ENCODE assay signal across 4 cellular contexts in the genomic region with DNA sequence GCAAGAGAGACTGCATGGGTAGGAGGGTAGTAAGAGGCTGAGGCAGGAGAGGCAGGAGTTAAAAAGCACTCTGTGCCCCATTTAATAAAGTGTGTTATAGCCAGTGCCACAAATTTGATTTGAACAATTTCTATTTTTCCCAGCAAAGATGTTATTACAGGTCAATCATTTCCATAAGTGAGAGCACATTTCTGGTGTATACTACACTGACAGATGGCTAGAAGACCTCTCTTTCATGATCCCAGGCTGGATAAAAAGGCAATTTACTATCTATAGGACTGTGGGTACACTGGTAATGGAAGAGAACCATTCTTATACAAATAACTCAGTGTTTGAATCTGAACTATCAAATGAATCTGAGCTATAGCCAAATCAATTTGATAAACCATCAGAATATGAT.
"Had no signal": no experiment of that assay in that cellular context is flagged by ENCODE, and none has a peak within 500 bp of the region (broad histone marks: within the 10 kb centered on the region; RNA-seq: fewer than 3 reads in every experiment).

No MANE protein-coding gene starts in this region.

- DNase-seq: H9, HCEC 1CT, IMR-90 had no signal

- H2AFZ ChIP-seq: GM23338 had no signal

- ATAC-seq: GM23338 had no signal

- H3K4me2 ChIP-seq: GM23338 had no signal

- H3K4me3 ChIP-seq: GM23338 had no signal
